11 cellular contexts compared by ENCODE assay signal in genomic region chr13:113449693-113450347, GRCh38. TPM values are rescaled to one million over a fixed set of nuclear protein-coding genes. Genes with fewer than 3 reads are reported as not detected.
DNase-seq lines count a peak whose midpoint lies in the region; ATAC-seq and TF ChIP-seq lines count a peak whose summit lies in the region.
"Had no signal": no experiment of that assay in that cellular context is flagged by ENCODE, and none has a peak within 500 bp of the region (broad histone marks: within the 10 kb centered on the region; RNA-seq: fewer than 3 reads in every experiment).

No MANE protein-coding gene starts in this region.

- intact Hi-C loops in activated CD4-positive, alpha-beta memory T cell treated with anti-CD3 and anti-CD28 coated beads for 36 hours (cut with micrococcal nuclease) = no loop called here

- H3K4me2 ChIP-seq in hepatocyte = peak overlapping the region; percentile 41

- H2AFZ ChIP-seq in hepatocyte = no peak overlapping the region

- H4K20me1 ChIP-seq in hepatocyte (ENCODE audit: insufficient read depth, poor library complexity, severe bottlenecking) = no peaks in the 10 kb centered on the region

- TF ChIP-seq CTCF in hepatocyte (IDR thresholded peaks at IDR 0.05; ENCODE audit: poor library complexity) (no peak), suprapubic skin (IDR thresholded peaks at IDR 0.05) (no peak)

- no peak overlapping the region for H3K4me3 ChIP-seq in hepatocyte
- peak overlapping the region; percentile 44 for H3K4me3 ChIP-seq in suprapubic skin

- H3K27me3 Mint-ChIP-seq in activated T-cell treated with anti-CD3 and anti-CD28 coated beads, Interleukin-2, amount 50 U/mL, for 72 hours (ENCODE audit: low read depth) = no peaks in the 10 kb centered on the region
- H3K27me3 Mint-ChIP-seq in activated CD4-positive, alpha-beta memory T cell treated with anti-CD3 and anti-CD28 coated beads for 36 hours = no peaks in the 10 kb centered on the region

- H3K4me1 ChIP-seq in hepatocyte (ENCODE audit: insufficient read depth) (no peaks in the 10 kb centered on the region), suprapubic skin (peaks cover 15% of the 10 kb centered on the region)

- H3K9me3 Mint-ChIP-seq in activated T-cell treated with anti-CD3 and anti-CD28 coated beads, Interleukin-2, amount 50 U/mL, for 72 hours = no peaks in the 10 kb centered on the region
- H3K9me3 Mint-ChIP-seq in activated CD4-positive, alpha-beta memory T cell treated with anti-CD3 and anti-CD28 coated beads for 36 hours = no peaks in the 10 kb centered on the region

- no peak overlapping the region for H3K27ac Mint-ChIP-seq in activated T-cell treated with anti-CD3 and anti-CD28 coated beads, Interleukin-2, amount 50 U/mL, for 72 hours
- peak overlapping the region; percentile 66 for H3K27ac Mint-ChIP-seq in activated CD4-positive, alpha-beta memory T cell treated with anti-CD3 and anti-CD28 coated beads for 36 hours

- H3K27ac ChIP-seq in hepatocyte (peak overlapping the region; percentile 46), suprapubic skin (peak overlapping the region; percentile 64)

- H3K4me3 Mint-ChIP-seq in activated T-cell treated with anti-CD3 and anti-CD28 coated beads, Interleukin-2, amount 50 U/mL, for 72 hours = peak overlapping the region; percentile 22 to 78
- peak overlapping the region; percentile 68 for H3K4me3 Mint-ChIP-seq in activated CD4-positive, alpha-beta memory T cell treated with anti-CD3 and anti-CD28 coated beads for 36 hours

- WGBS in hepatocyte (ENCODE audit: low lambda C conversion rate, missing lambda C conversion rate) = 93% methylated on average over 13 of the region's 13 CpGs
- WGBS in suprapubic skin = 75% methylated on average over 13 of the region's 13 CpGs

- DNase-seq in activated T-cell treated with anti-CD3 and anti-CD28 coated beads, Interleukin-2, amount 50 U/mL, for 72 hours = no peak
- DNase-seq in activated T-cell treated with anti-CD3 and anti-CD28 coated beads for 4 hours (no peak), hepatocyte (ENCODE audit: low spot score) (no peak), suprapubic skin (ENCODE audit: low spot score in 2 of 2) (peak in 1 of 2 donors; percentile 56), MV-4-11 (lab: John Stamatoyannopoulos, UW) (no peak), NOMO-1 (lab: John Stamatoyannopoulos, UW; ENCODE audit: unreplicated experiment in 2 of 2) (no peak), HuH-7.5 (ENCODE audit: low spot score) (no peak)
- no peak for DNase-seq in activated CD4-positive, alpha-beta memory T cell treated with anti-CD3 and anti-CD28 coated beads for 36 hours
- DNase-seq: activated gamma-delta T cell treated with Interleukin-2 at 50 U/mL for 16 hours, MM.1S, SIG-M5 had no signal

- POLR2A ChIA-PET in activated CD4-positive, alpha-beta memory T cell treated with anti-CD3 and anti-CD28 coated beads for 36 hours (lab: Charles Lee) = no interaction called here

- H3K36me3 ChIP-seq in hepatocyte (replicated peaks; ENCODE audit: insufficient read depth, low read depth) (no peaks in the 10 kb centered on the region), suprapubic skin (peaks cover 5% of the 10 kb centered on the region)

- no peaks in the 10 kb centered on the region for H3K9me3 ChIP-seq in hepatocyte (ENCODE audit: low read depth)
- no peaks in the 10 kb centered on the region for H3K9me3 ChIP-seq in suprapubic skin

- no peaks in the 10 kb centered on the region for H3K9me2 ChIP-seq in hepatocyte (replicated peaks; ENCODE audit: insufficient read depth)

- TF ChIP-seq POLR2A in suprapubic skin (IDR thresholded peaks at IDR 0.05) = no peak

- H3K27me3 ChIP-seq in hepatocyte (no peaks in the 10 kb centered on the region), suprapubic skin (no peaks in the 10 kb centered on the region)

- no peaks in the 10 kb centered on the region for H3K79me2 ChIP-seq in hepatocyte

- no peaks in the 10 kb centered on the region for H3K36me3 Mint-ChIP-seq in activated T-cell treated with anti-CD3 and anti-CD28 coated beads, Interleukin-2, amount 50 U/mL, for 72 hours (ENCODE audit: insufficient read depth in 2 of 2)
- H3K36me3 Mint-ChIP-seq in activated CD4-positive, alpha-beta memory T cell treated with anti-CD3 and anti-CD28 coated beads for 36 hours = peaks cover 5% of the 10 kb centered on the region

- CTCF ChIA-PET in activated CD4-positive, alpha-beta memory T cell treated with anti-CD3 and anti-CD28 coated beads for 36 hours (lab: Charles Lee) = no interaction called here

- TF ChIP-seq EP300 in suprapubic skin (IDR thresholded peaks at IDR 0.05) = no peak

- H3K4me1 Mint-ChIP-seq in activated T-cell treated with anti-CD3 and anti-CD28 coated beads, Interleukin-2, amount 50 U/mL, for 72 hours (ENCODE audit: low read depth) = peaks cover 7% of the 10 kb centered on the region
- H3K4me1 Mint-ChIP-seq in activated CD4-positive, alpha-beta memory T cell treated with anti-CD3 and anti-CD28 coated beads for 36 hours (ENCODE audit: low read depth) = no peaks in the 10 kb centered on the region

- ATAC-seq in activated T-cell treated with anti-CD3 and anti-CD28 coated beads, Interleukin-2, amount 50 U/mL, for 72 hours (replicated peaks in 1 of 2) = no peak

RNA-seq across cellular contexts. Expression of gene ADPRHL1, which starts 3.5 kb away (rescaled TPM):
- 1 to 10 TPM; 1.4 to 2.1 TPM for total RNA-seq in activated T-cell treated with anti-CD3 and anti-CD28 coated beads, Interleukin-2, amount 50 U/mL, for 72 hours
- under 1 TPM; 0.50 to 0.56 TPM for total RNA-seq in activated CD4-positive, alpha-beta memory T cell treated with anti-CD3 and anti-CD28 coated beads for 36 hours
- total RNA-seq in hepatocyte (1.1 and 1.2 TPM in 2 replicates), suprapubic skin (1 to 10 TPM; 2.5 to 8.6 (median 5.5) TPM)
- polyA plus RNA-seq in hepatocyte = 0.58 and 1.0 TPM in 2 replicates

RNA-seq across cellular contexts. Expression of gene DCUN1D2, which starts 40.7 kb away (rescaled TPM):
- total RNA-seq in activated T-cell treated with anti-CD3 and anti-CD28 coated beads, Interleukin-2, amount 50 U/mL, for 72 hours = 10 to 100 TPM; 24.6 to 26.2 TPM
- total RNA-seq in activated CD4-positive, alpha-beta memory T cell treated with anti-CD3 and anti-CD28 coated beads for 36 hours = 10 to 100 TPM; 14.4 to 15.8 TPM
- total RNA-seq in hepatocyte (10.2 and 10.4 TPM in 2 replicates), suprapubic skin (10 to 100 TPM in 3 of 4 donors, 1 to 10 TPM in 1; 8.7 to 51.7 (median 18.3) TPM)
- polyA plus RNA-seq in hepatocyte = 4.1 and 8.4 TPM in 2 replicates
